Comparison of ENCODE assay signal across 8 cellular contexts in genomic region chr22:22422629-22423112, GRCh38.
DNase-seq lines count a peak whose midpoint lies in the region; ATAC-seq, FAIRE-seq and TF ChIP-seq lines count a peak whose summit lies in the region.

No MANE protein-coding gene starts in this region.

- no peaks in the 10 kb centered on the region for H3K4me1 ChIP-seq in left lung

- no peak overlapping the region for H3K27ac ChIP-seq in WERI-Rb-1
- no peak overlapping the region for H3K27ac ChIP-seq in caudate nucleus (ENCODE audit: low read depth, low read length)
- no peak overlapping the region for H3K27ac ChIP-seq in left lung

- DNase-seq in A172 (ENCODE audit: low spot score) (peak; percentile 19), GM12892 (ENCODE audit: insufficient read length) (peak; percentile 72), NCI-H146 treated with DMSO at 0.1 percent for 48 hours (lab: John Stamatoyannopoulos, UW; ENCODE audit: unreplicated experiment) (peak; percentile 35), WERI-Rb-1 (peak; percentile 84), caudate nucleus (lab: John Stamatoyannopoulos, UW) (peak in 31 of 61 donors; percentile 3 to 57 (median 12)), left lung (peak in 1 of 2 donors; percentile 80)
- DNase-seq in stimulated activated CD8-positive, alpha-beta memory T cell treated with anti-CD3 and anti-CD28 coated beads, Interleukin-15, amount 100 ng/mL, for 4 hours (ENCODE audit: low read depth in 2 of 2), result peak; percentile 14 to 38

- intact Hi-C loops in left lung (cut with DNase I), result no loop called here

- H3K9me3 ChIP-seq in WERI-Rb-1 (ENCODE audit: severe bottlenecking), result no peaks in the 10 kb centered on the region
- no peaks in the 10 kb centered on the region for H3K9me3 ChIP-seq in left lung

- no peak overlapping the region for H3K4me3 ChIP-seq in WERI-Rb-1 (ENCODE audit: low read depth, low read length)
- H3K4me3 ChIP-seq in left lung, result no peak overlapping the region

- FAIRE-seq in GM12892 (lab: Jason Lieb, UNC), result peak; percentile 99

- no peak for TF ChIP-seq POLR2A in GM12892 (IDR thresholded peaks at IDR 0.05; ENCODE audit: low read depth, low read length)

- no peaks in the 10 kb centered on the region for H3K36me3 ChIP-seq in WERI-Rb-1
- H3K36me3 ChIP-seq in left lung, result no peaks in the 10 kb centered on the region

- TF ChIP-seq CTCF in WERI-Rb-1 (IDR thresholded peaks at IDR 0.05; ENCODE audit: low read depth, low read length) (peak; percentile 81), left lung (IDR thresholded peaks at IDR 0.05) (peak; percentile 57 to 73)

- ATAC-seq in HG02840 (IDR thresholded peaks at IDR 0.05; ENCODE audit: low FRiP score, unreplicated experiment) (peak; percentile 89), left lung (peak; percentile 83)

- H3K27me3 ChIP-seq in WERI-Rb-1 (ENCODE audit: insufficient read depth, low read depth, severe bottlenecking) (no peaks in the 10 kb centered on the region), left lung (peaks cover 0 to 53% of the 10 kb centered on the region in 2 donors)
